In the genomic region with DNA sequence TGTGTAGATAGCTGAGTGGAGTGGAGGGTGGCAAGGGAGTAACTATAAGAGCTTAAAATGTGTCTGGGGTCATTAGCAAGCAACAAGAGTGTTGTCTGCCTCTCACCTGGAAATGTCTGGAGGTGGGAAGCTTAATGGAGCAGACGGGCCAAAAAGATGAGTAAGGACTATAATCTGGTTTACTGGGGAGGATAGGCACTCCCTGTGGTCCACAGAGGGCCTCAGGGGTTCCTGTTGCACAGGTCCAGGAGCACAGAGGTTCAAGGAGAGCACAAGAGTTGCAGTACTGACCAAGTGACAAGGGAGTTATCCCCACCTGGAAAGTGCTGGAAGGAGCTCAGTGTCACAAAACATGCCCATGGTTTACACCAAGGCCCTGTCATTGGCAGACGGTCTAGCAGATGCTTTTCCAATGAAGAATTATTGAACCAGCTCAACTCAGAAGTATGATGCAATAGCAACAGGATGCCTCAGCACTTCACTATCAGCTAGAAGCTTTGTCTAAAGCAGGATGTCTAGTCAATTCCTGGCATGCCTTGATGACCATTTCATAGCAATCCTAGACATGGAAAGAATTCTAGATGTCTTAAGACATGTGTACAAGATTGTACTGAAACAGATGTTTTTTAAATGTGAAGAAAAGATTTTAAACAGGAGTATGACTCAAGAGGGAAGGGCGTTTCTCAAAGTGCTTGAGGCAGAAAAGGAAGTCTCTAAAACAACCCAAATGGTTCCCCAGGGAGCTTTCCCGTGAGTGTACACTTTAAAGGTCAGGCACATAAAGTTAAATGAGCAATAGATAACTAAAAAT, we compare ENCODE assay signal across 8 cellular contexts.
DNase-seq lines count a peak whose midpoint lies in the region; ATAC-seq and TF ChIP-seq lines count a peak whose summit lies in the region.
"Had no signal": no experiment of that assay in that cellular context is flagged by ENCODE, and none has a peak within 500 bp of the region (broad histone marks: within the 10 kb centered on the region; RNA-seq: fewer than 3 reads in every experiment).

No MANE protein-coding gene starts in this region.

- H3K4me3 ChIP-seq in HCT116 (replicated peaks in 1 of 2; ENCODE audit: low read depth in 1 of 2, low read length in 2 of 2) (no peak overlapping the region), SK-N-SH (ENCODE audit: low read depth in 2 of 2, low read length in 1 of 2) (no peak overlapping the region), foreskin fibroblast (ENCODE audit: low read depth in 1 of 2, low read length in 2 of 2) (no peak overlapping the region), skeletal muscle satellite cell (ENCODE audit: low read length) (no peak overlapping the region)

- TF ChIP-seq EP300 in SK-N-SH (IDR thresholded peaks at IDR 0.05; ENCODE audit: borderline replicate concordance in 1 of 2, low read depth in 1 of 2, low read length in 1 of 2), result peak in 1 of 2 experiments; percentile 93; a peak in 2 of 4 replicates

- TF ChIP-seq RAD21 in HCT116 (IDR thresholded peaks at IDR 0.05; ENCODE audit: low read depth) (no peak), SK-N-SH (IDR thresholded peaks at IDR 0.05; ENCODE audit: low read length) (no peak)

- DNase-seq in HCT116 (ENCODE audit: low read depth, low spot score) (no peak), SK-N-SH (no peak), foreskin fibroblast (peak; percentile 97), GM19240 (ENCODE audit: insufficient read length, low spot score) (no peak), NCI-H345 treated with DMSO at 0.1 percent for 48 hours (lab: John Stamatoyannopoulos, UW; ENCODE audit: unreplicated experiment) (no peak), iPS-NIHi11 (ENCODE audit: low spot score) (no peak)
- DNase-seq: NCI-H2081 treated with DMSO at 0.1 percent for 48 hours had no signal

- TF ChIP-seq CTCF in HCT116 (IDR thresholded peaks at IDR 0.05 in 2 of 3, conservative IDR thresholded peaks at IDR 0.05 in 1 of 3; ENCODE audit: borderline replicate concordance in 1 of 3, insufficient read depth in 1 of 3, low read depth in 2 of 3, low read length in 2 of 3) (no peak), SK-N-SH (IDR thresholded peaks at IDR 0.05) (no peak), foreskin fibroblast (IDR thresholded peaks at IDR 0.05; ENCODE audit: low read depth, low read length) (no peak)

- intact Hi-C loops in HCT116 (cut with micrococcal nuclease), result no loop called here

- BruUV-seq in HCT116 (replicated peaks; lab: Mats Ljungman, UMichigan), result no TSS peak

- H3K9me3 ChIP-seq in HCT116 (ENCODE audit: control insufficient read depth in 1 of 2, insufficient read depth in 1 of 2, low read depth in 1 of 2, low read length in 2 of 2) (no peaks in the 10 kb centered on the region), SK-N-SH (no peaks in the 10 kb centered on the region), skeletal muscle satellite cell (replicated peaks; ENCODE audit: low read length) (no peaks in the 10 kb centered on the region)

- no peak overlapping the region for H3K27ac ChIP-seq in HCT116 (ENCODE audit: low read depth, low read length)
- peak overlapping the region; percentile 62; a peak in 3 of 4 replicates for H3K27ac ChIP-seq in SK-N-SH (ENCODE audit: low read depth in 2 of 2, low read length in 1 of 2)

- 20% methylated on average over 4 of the region's 4 CpGs for WGBS in SK-N-SH (ENCODE audit: low lambda C conversion rate)

- H3K79me2 ChIP-seq in HCT116 (ENCODE audit: insufficient read depth, low read length) (no peaks in the 10 kb centered on the region), SK-N-SH (ENCODE audit: insufficient read depth) (no peaks in the 10 kb centered on the region)

- H2AFZ ChIP-seq in HCT116 (ENCODE audit: low read depth, low read length, poor library complexity, severe bottlenecking) (no peak overlapping the region), SK-N-SH (ENCODE audit: low read depth) (no peak overlapping the region; the same call in 1 of the 2 replicates)

- POLR2A ChIA-PET in HCT116 (lab: Charles Lee), result no interaction called here
- POLR2A ChIA-PET in SK-N-SH (lab: Yijun Ruan, JAX), result no interaction called here

- H3K9me2 ChIP-seq in HCT116 (ENCODE audit: insufficient read depth) (no peaks in the 10 kb centered on the region), SK-N-SH (no peaks in the 10 kb centered on the region)

- TF ChIP-seq POLR2A in HCT116 (IDR thresholded peaks at IDR 0.05; ENCODE audit: borderline replicate concordance, extremely low read depth, insufficient read depth, insufficient read length), result no peak

- no peak for ATAC-seq in HCT116

- H4K20me1 ChIP-seq in HCT116 (ENCODE audit: insufficient read depth) (no peaks in the 10 kb centered on the region), SK-N-SH (ENCODE audit: insufficient read depth) (no peaks in the 10 kb centered on the region)

- RAD21 ChIA-PET in HCT116 (lab: Charles Lee; ENCODE audit: low non-redundant PET in 1 of 2, low total read pairs in 2 of 2, uncharacterized antibody in 2 of 2, unreplicated experiment in 2 of 2), result no interaction called here

- H3K4me1 ChIP-seq in HCT116 (ENCODE audit: control insufficient read depth in 1 of 2, insufficient read depth in 2 of 2, low read length in 2 of 2) (peaks cover 0 to 16% of the 10 kb centered on the region in 2 experiments; a peak in 1 of 4 replicates), SK-N-SH (ENCODE audit: control insufficient read depth in 1 of 2, insufficient read depth in 2 of 2, low read depth in 1 of 2, low read length in 1 of 2) (peaks cover 0 to 33% of the 10 kb centered on the region in 2 experiments; a peak in 1 of 4 replicates), skeletal muscle satellite cell (ENCODE audit: control insufficient read depth, insufficient read depth, low read length) (peaks cover 25% of the 10 kb centered on the region)

- H3K36me3 ChIP-seq in HCT116 (ENCODE audit: control insufficient read depth in 1 of 2, insufficient read depth in 2 of 2, low read length in 2 of 2) (no peaks in the 10 kb centered on the region), SK-N-SH (replicated peaks in 1 of 2; ENCODE audit: control insufficient read depth in 1 of 2, insufficient read depth in 2 of 2, low read length in 1 of 2) (no peaks in the 10 kb centered on the region), skeletal muscle satellite cell (ENCODE audit: insufficient read depth, low read length) (no peaks in the 10 kb centered on the region)

- CTCF ChIA-PET in HCT116 (lab: Charles Lee) (no interaction called here), SK-N-SH (lab: Yijun Ruan, JAX) (interaction anchor here (0.7 kb wide), 1 partner anchor 1970 kb away, joined by 3 read pairs; no protein-coding TSS in a partner anchor)

- no peak overlapping the region for H3K4me2 ChIP-seq in HCT116 (ENCODE audit: low read length)
- peak overlapping the region; percentile 7; the same call in 1 of the 2 replicates for H3K4me2 ChIP-seq in SK-N-SH
- H3K4me2 ChIP-seq in skeletal muscle satellite cell (ENCODE audit: low read length), result peak overlapping the region; percentile 23

- H3K9ac ChIP-seq in HCT116 (ENCODE audit: low read length) (no peak overlapping the region), SK-N-SH (no peak overlapping the region), skeletal muscle satellite cell (ENCODE audit: low read depth, low read length) (peak overlapping the region; percentile 12)

- H3F3A ChIP-seq in SK-N-SH (replicated peaks; ENCODE audit: insufficient read depth), result peaks cover 7% of the 10 kb centered on the region

- H3K27me3 ChIP-seq in HCT116 (ENCODE audit: insufficient read depth, low read length) (no peaks in the 10 kb centered on the region; the same call in 1 of the 2 replicates), SK-N-SH (ENCODE audit: insufficient read depth) (no peaks in the 10 kb centered on the region), skeletal muscle satellite cell (ENCODE audit: control insufficient read depth, insufficient read depth, low read length) (no peaks in the 10 kb centered on the region)

TF ChIP-seq in HCT116, 20 proteins besides CTCF, POLR2A, EP300 and RAD21:
- TF ChIP-seq EGR1 (IDR thresholded peaks at IDR 0.05; ENCODE audit: low read depth) (no peak), ZNF274 (IDR thresholded peaks at IDR 0.05; ENCODE audit: low read depth, low read length) (no peak), CEBPB (IDR thresholded peaks at IDR 0.05; ENCODE audit: low read depth) (peak; percentile 69), YY1 (IDR thresholded peaks at IDR 0.05; ENCODE audit: extremely low read depth, insufficient replicate concordance, low read depth, low read length) (no peak), SP1 (IDR thresholded peaks at IDR 0.05; ENCODE audit: low read depth) (peak; percentile 13; the same call in 1 of the 2 replicates), SIN3A (IDR thresholded peaks at IDR 0.05; ENCODE audit: low read depth) (no peak)
- TF ChIP-seq, protein P1, sequence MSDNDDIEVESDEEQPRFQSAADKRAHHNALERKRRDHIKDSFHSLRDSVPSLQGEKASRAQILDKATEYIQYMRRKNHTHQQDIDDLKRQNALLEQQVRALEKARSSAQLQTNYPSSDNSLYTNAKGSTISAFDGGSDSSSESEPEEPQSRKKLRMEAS (IDR thresholded peaks at IDR 0.05), result no peak
TF ChIP-seq in HCT116: peak in this region for 2.

TF ChIP-seq in SK-N-SH, 30 proteins besides CTCF, POLR2A, EP300 and RAD21 (continues in another document):
- TF ChIP-seq RFX5 (IDR thresholded peaks at IDR 0.05; ENCODE audit: low read length) (no peak), TEAD4 (IDR thresholded peaks at IDR 0.05; ENCODE audit: borderline replicate concordance, insufficient read depth) (peak; percentile 94), GATA2 (CRISPR knock-in tag; IDR thresholded peaks at IDR 0.05) (no peak), POLR2AphosphoS5 (IDR thresholded peaks at IDR 0.05; ENCODE audit: low read depth, low read length) (peak; percentile 59; the same call in 1 of the 2 replicates), GABPA (IDR thresholded peaks at IDR 0.05; ENCODE audit: low read depth) (no peak), SMC3 (IDR thresholded peaks at IDR 0.05; ENCODE audit: low read depth, low read length) (no peak), EZH2phosphoT487 (IDR thresholded peaks at IDR 0.05; ENCODE audit: borderline replicate concordance, low read depth) (no peak)
- TF ChIP-seq, protein P2, sequence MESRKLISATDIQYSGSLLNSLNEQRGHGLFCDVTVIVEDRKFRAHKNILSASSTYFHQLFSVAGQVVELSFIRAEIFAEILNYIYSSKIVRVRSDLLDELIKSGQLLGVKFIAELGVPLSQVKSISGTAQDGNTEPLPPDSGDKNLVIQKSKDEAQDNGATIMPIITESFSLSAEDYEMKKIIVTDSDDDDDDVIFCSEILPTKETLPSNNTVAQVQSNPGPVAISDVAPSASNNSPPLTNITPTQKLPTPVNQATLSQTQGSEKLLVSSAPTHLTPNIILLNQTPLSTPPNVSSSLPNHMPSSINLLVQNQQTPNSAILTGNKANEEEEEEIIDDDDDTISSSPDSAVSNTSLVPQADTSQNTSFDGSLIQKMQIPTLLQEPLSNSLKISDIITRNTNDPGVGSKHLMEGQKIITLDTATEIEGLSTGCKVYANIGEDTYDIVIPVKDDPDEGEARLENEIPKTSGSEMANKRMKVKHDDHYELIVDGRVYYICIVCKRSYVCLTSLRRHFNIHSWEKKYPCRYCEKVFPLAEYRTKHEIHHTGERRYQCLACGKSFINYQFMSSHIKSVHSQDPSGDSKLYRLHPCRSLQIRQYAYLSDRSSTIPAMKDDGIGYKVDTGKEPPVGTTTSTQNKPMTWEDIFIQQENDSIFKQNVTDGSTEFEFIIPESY (IDR thresholded peaks at IDR 0.05; ENCODE audit: borderline replicate concordance, low read depth), result peak; percentile 51; the same call in 1 of the 2 replicates

Comparison
In these comparisons a context has a peak if more than half of its experiments do, and no peak if none do; other contexts are left out.
1. DNase-seq: peak in foreskin fibroblast (2 of 2); none in HCT116 (single experiment), SK-N-SH (single experiment), GM19240 (single experiment), NCI-H345 treated with DMSO at 0.1 percent for 48 hours (single experiment) and iPS-NIHi11 (single experiment).